Comparison of ENCODE assay signal across 26 cellular contexts in genomic region chr1:224998185-224998584, GRCh38.
"Had no signal": no experiment of that assay in that cellular context is flagged by ENCODE, and none has a peak within 500 bp of the region (broad histone marks: within the 10 kb centered on the region; RNA-seq: fewer than 3 reads in every experiment).

No MANE protein-coding gene starts in this region.

- DNase-seq: activated CD4-positive, alpha-beta memory T cell treated with anti-CD3 and anti-CD28 coated beads for 36 hours; activated CD4-positive, alpha-beta T cell treated with anti-CD3 and anti-CD28 coated beads for 36 hours; activated CD4-positive, alpha-beta T cell treated with anti-CD3 and anti-CD28 coated beads, Interleukin-2, amount 10 ng/mL, durations not matched to agents 24 days and 14 days; activated CD4-positive, CD25-positive, alpha-beta regulatory T cell; activated CD4-positive, CD25-positive, alpha-beta regulatory T cell treated with anti-CD3 and anti-CD28 coated beads, Interleukin-2, amount 50 U/mL, for 72 hours; activated CD8-positive, alpha-beta memory T cell treated with anti-CD3 and anti-CD28 coated beads, Interleukin-2, amount 10 ng/mL, durations not matched to agents 7 days and 5 days; activated CD8-positive, alpha-beta memory T cell treated with anti-CD3 and anti-CD28 coated beads, Interleukin-2, amount 50 U/mL, for 4 hours; activated CD8-positive, alpha-beta T cell treated with anti-CD3 and anti-CD28 coated beads, Interleukin-2, amount 10 ng/mL, durations not matched to agents 7 days and 5 days; activated effector memory CD4-positive, alpha-beta T cell treated with anti-CD3 and anti-CD28 coated beads, Interleukin-2, amount 50 U/mL, for 16 hours; activated naive CD4-positive, alpha-beta T cell treated with anti-CD3 and anti-CD28 coated beads for 36 hours; activated naive CD8-positive, alpha-beta T cell treated with anti-CD3 and anti-CD28 coated beads, Interleukin-2, amount 10 ng/mL, durations not matched to agents 7 days and 5 days; activated T-cell treated with anti-CD3 and anti-CD28 coated beads, Interleukin-2, amount 50 U/mL, for 1 hour; activated T-cell treated with anti-CD3 and anti-CD28 coated beads, Interleukin-2, amount 50 U/mL, for 48 hours; amygdala; aorta; body of pancreas; caudate nucleus; colonic mucosa; effector CD8-positive, alpha-beta T cell; foreskin fibroblast; head of caudate nucleus; T-helper 2 cell had no signal

- H3K36me3 Mint-ChIP-seq: activated CD4-positive, alpha-beta memory T cell treated with anti-CD3 and anti-CD28 coated beads for 36 hours; activated CD8-positive, alpha-beta memory T cell treated with anti-CD3 and anti-CD28 coated beads, Interleukin-2, amount 10 ng/mL, durations not matched to agents 7 days and 5 days; activated naive CD8-positive, alpha-beta T cell treated with anti-CD3 and anti-CD28 coated beads, Interleukin-2, amount 10 ng/mL, durations not matched to agents 7 days and 5 days had no signal

- H3K4me1 Mint-ChIP-seq: activated CD4-positive, alpha-beta T cell treated with anti-CD3 and anti-CD28 coated beads for 36 hours; activated CD4-positive, alpha-beta T cell treated with anti-CD3 and anti-CD28 coated beads, Interleukin-2, amount 10 ng/mL, durations not matched to agents 24 days and 14 days; activated CD8-positive, alpha-beta memory T cell treated with anti-CD3 and anti-CD28 coated beads, Interleukin-2, amount 10 ng/mL, durations not matched to agents 7 days and 5 days; activated naive CD4-positive, alpha-beta T cell treated with anti-CD3 and anti-CD28 coated beads, Interleukin-2, amount 50 U/mL, for 24 hours; activated naive CD8-positive, alpha-beta T cell treated with anti-CD3 and anti-CD28 coated beads, Interleukin-2, amount 10 ng/mL, durations not matched to agents 7 days and 5 days had no signal

- H3K4me3 ChIP-seq: body of pancreas, colonic mucosa had no signal

- H3K27me3 ChIP-seq: body of pancreas, colonic mucosa had no signal

- H3K36me3 ChIP-seq: colonic mucosa had no signal

- H3K4me3 Mint-ChIP-seq: activated CD4-positive, alpha-beta memory T cell treated with anti-CD3 and anti-CD28 coated beads for 36 hours; activated CD4-positive, alpha-beta T cell treated with anti-CD3 and anti-CD28 coated beads for 36 hours; activated CD4-positive, alpha-beta T cell treated with anti-CD3 and anti-CD28 coated beads, Interleukin-2, amount 10 ng/mL, durations not matched to agents 24 days and 14 days; activated CD8-positive, alpha-beta memory T cell treated with anti-CD3 and anti-CD28 coated beads, Interleukin-2, amount 10 ng/mL, durations not matched to agents 7 days and 5 days; activated CD8-positive, alpha-beta T cell treated with anti-CD3 and anti-CD28 coated beads, Interleukin-2, amount 10 ng/mL, durations not matched to agents 7 days and 5 days; activated naive CD4-positive, alpha-beta T cell treated with anti-CD3 and anti-CD28 coated beads for 36 hours; activated naive CD4-positive, alpha-beta T cell treated with anti-CD3 and anti-CD28 coated beads, Interleukin-2, amount 50 U/mL, for 24 hours; activated naive CD8-positive, alpha-beta T cell treated with anti-CD3 and anti-CD28 coated beads, Interleukin-2, amount 10 ng/mL, durations not matched to agents 7 days and 5 days; activated T-helper 1 cell treated with anti-CD3 and anti-CD28 coated beads, Interleukin-12 subunit alpha, Interleukin-12 subunit beta, Interleukin-2, Interleukin-4 antibody, amounts not matched to agents 30 ng/mL and 10 ng/mL and 1 ng/mL, durations not matched to agents 14 hours and 24 hours and 36 hours had no signal

- ATAC-seq: activated CD4-positive, alpha-beta T cell treated with anti-CD3 and anti-CD28 coated beads for 36 hours; activated CD8-positive, alpha-beta memory T cell treated with anti-CD3 and anti-CD28 coated beads, Interleukin-2, amount 10 ng/mL, durations not matched to agents 7 days and 5 days; activated CD8-positive, alpha-beta T cell treated with anti-CD3 and anti-CD28 coated beads, Interleukin-2, amount 10 ng/mL, durations not matched to agents 7 days and 5 days; body of pancreas; esophagus mucosa had no signal

- H3K27ac ChIP-seq: body of pancreas, colonic mucosa had no signal

- H3K27me3 Mint-ChIP-seq: activated CD4-positive, alpha-beta memory T cell treated with anti-CD3 and anti-CD28 coated beads for 36 hours; activated CD4-positive, alpha-beta T cell treated with anti-CD3 and anti-CD28 coated beads, Interleukin-2, amount 10 ng/mL, durations not matched to agents 24 days and 14 days; activated CD8-positive, alpha-beta memory T cell treated with anti-CD3 and anti-CD28 coated beads, Interleukin-2, amount 10 ng/mL, durations not matched to agents 7 days and 5 days had no signal

- H3K27ac Mint-ChIP-seq: activated CD4-positive, alpha-beta memory T cell treated with anti-CD3 and anti-CD28 coated beads for 36 hours; activated CD4-positive, alpha-beta T cell treated with anti-CD3 and anti-CD28 coated beads for 36 hours; activated CD4-positive, alpha-beta T cell treated with anti-CD3 and anti-CD28 coated beads, Interleukin-2, amount 10 ng/mL, durations not matched to agents 24 days and 14 days; activated CD8-positive, alpha-beta memory T cell treated with anti-CD3 and anti-CD28 coated beads, Interleukin-2, amount 10 ng/mL, durations not matched to agents 7 days and 5 days; activated CD8-positive, alpha-beta T cell treated with anti-CD3 and anti-CD28 coated beads, Interleukin-2, amount 10 ng/mL, durations not matched to agents 7 days and 5 days; activated naive CD4-positive, alpha-beta T cell treated with anti-CD3 and anti-CD28 coated beads for 36 hours; activated naive CD4-positive, alpha-beta T cell treated with anti-CD3 and anti-CD28 coated beads, Interleukin-2, amount 50 U/mL, for 24 hours; activated naive CD8-positive, alpha-beta T cell treated with anti-CD3 and anti-CD28 coated beads, Interleukin-2, amount 10 ng/mL, durations not matched to agents 7 days and 5 days; activated T-helper 1 cell treated with anti-CD3 and anti-CD28 coated beads, Interleukin-12 subunit alpha, Interleukin-12 subunit beta, Interleukin-2, Interleukin-4 antibody, amounts not matched to agents 30 ng/mL and 10 ng/mL and 1 ng/mL, durations not matched to agents 14 hours and 24 hours and 36 hours; activated T-helper 2 cell treated with anti-CD3 and anti-CD28 coated beads, Interferon-gamma antibody, Interleukin-2, Interleukin-4, amounts not matched to agents 10 μg/mL and 5 μg/mL and 100 μg/mL, durations not matched to agents 14 hours and 24 hours and 36 hours had no signal

- H3K4me1 ChIP-seq: body of pancreas, colonic mucosa had no signal

- H3K9me3 ChIP-seq: body of pancreas, colonic mucosa had no signal
